ENCODE assay signal across 8 cellular contexts in the genomic region with DNA sequence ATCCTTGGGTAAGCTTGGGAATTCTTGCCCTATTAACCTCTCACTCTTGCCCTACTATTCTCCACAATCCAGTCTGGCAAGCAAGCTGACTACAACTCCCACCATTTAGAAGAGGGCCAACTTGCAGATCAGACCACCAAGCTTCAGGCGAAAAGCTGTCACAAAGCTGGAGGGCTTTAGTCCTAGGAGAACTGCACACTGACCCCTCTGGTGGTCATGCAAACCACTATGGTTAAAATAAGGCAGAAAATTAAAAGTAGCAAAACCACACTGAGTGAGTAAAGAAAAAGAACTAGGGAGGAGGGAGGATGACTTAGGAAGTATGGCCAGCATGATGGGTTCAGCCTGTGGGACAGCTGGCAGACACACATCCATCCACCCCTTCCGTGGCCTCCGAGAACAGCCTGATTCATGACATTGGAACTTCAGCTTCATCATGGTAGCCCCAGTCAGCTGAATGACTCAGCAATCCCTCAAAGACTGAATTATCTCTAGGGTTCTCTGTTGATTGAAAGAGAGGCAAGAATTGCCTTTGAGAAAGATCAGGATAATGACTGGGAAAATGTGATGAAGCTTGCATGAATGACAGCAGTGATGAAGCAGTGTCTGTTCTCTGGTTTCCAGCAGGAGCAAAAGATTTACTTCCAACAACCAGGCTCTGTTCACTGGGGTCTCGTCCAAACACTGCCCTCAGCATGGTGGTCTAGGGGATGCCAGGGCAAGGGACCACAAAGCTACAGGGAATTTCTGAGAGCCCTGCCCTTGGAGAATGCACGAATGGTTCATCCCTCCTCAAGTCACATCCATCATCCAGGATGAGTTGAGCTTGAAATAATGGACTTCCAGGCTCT. TPM values are rescaled to one million over a fixed set of nuclear protein-coding genes. Genes with fewer than 3 reads are reported as not detected.
DNase-seq lines count a peak whose midpoint lies in the region; ATAC-seq and TF ChIP-seq lines count a peak whose summit lies in the region.

No MANE protein-coding gene starts in this region.

- H3K9me3 ChIP-seq in GM23248 (ENCODE audit: low read depth) (no peaks in the 10 kb centered on the region), gastroesophageal sphincter (no peaks in the 10 kb centered on the region)

- ATAC-seq in gastroesophageal sphincter = peak; percentile 87

- H3K4me2 ChIP-seq in GM23248 (ENCODE audit: unreplicated experiment) = peak overlapping the region; percentile 62

- H3K4me3 ChIP-seq in GM23248 (peak overlapping the region; percentile 36), gastroesophageal sphincter (no peak overlapping the region), skeletal muscle cell (ENCODE audit: low read depth, low read length) (no peak overlapping the region)

- H3K36me3 ChIP-seq in GM23248 (ENCODE audit: low read depth) (no peaks in the 10 kb centered on the region), gastroesophageal sphincter (no peaks in the 10 kb centered on the region)

- DNase-seq in GM23248 (peak; percentile 97), SW480 (ENCODE audit: low spot score) (peak; percentile 90), skeletal muscle cell (ENCODE audit: low read depth) (peak; percentile 99), KG1 (lab: John Stamatoyannopoulos, UW) (no peak), endothelial cell (ENCODE audit: low spot score) (no peak), NCI-H446 treated with DMSO at 0.1 percent for 48 hours (lab: John Stamatoyannopoulos, UW) (no peak), COR-L47 (lab: John Stamatoyannopoulos, UW) (no peak)

- no peaks in the 10 kb centered on the region for H3K9me2 ChIP-seq in GM23248 (ENCODE audit: insufficient read depth)

- H3K9ac ChIP-seq in GM23248 = peak overlapping the region; percentile 25; the same call in 1 of the 2 replicates

- H3K36me3 Mint-ChIP-seq in endothelial cell (ENCODE audit: low read depth, unreplicated experiment) = no peaks in the 10 kb centered on the region

- H3K9me3 Mint-ChIP-seq in endothelial cell (ENCODE audit: unreplicated experiment) = no peaks in the 10 kb centered on the region

- in situ Hi-C loops in GM23248 (cut with MboI) = no loop called here

- no peak overlapping the region for H3K27ac Mint-ChIP-seq in endothelial cell (ENCODE audit: unreplicated experiment)

- TF ChIP-seq EP300 in gastroesophageal sphincter (IDR thresholded peaks at IDR 0.05) = no peak

- peaks cover 20% of the 10 kb centered on the region for H3F3A ChIP-seq in GM23248 (ENCODE audit: insufficient read depth)

- peaks cover 13% of the 10 kb centered on the region for H3K79me2 ChIP-seq in GM23248 (ENCODE audit: insufficient read depth)

- peaks cover 2% of the 10 kb centered on the region for H3K27me3 Mint-ChIP-seq in endothelial cell (ENCODE audit: unreplicated experiment)

- no peaks in the 10 kb centered on the region for H3K4me1 Mint-ChIP-seq in endothelial cell (ENCODE audit: unreplicated experiment)

- H3K4me3 Mint-ChIP-seq in endothelial cell (ENCODE audit: unreplicated experiment) = no peak overlapping the region

- no peaks in the 10 kb centered on the region for H4K20me1 ChIP-seq in GM23248 (ENCODE audit: insufficient read depth)

- peak overlapping the region; percentile 65 for H3K27ac ChIP-seq in GM23248
- peak overlapping the region in 3 of 4 donors; percentile 50 to 68 (median 61) for H3K27ac ChIP-seq in gastroesophageal sphincter

- WGBS in GM23248 (ENCODE audit: low coverage in 1 of 2, low lambda C conversion rate in 2 of 2, missing lambda C conversion rate in 2 of 2), 2 experiments = 23% methylated on average over 5 of the region's 5 CpGs
- 28 to 42% methylated on average over 2 to 4 of the region's 5 CpGs for WGBS in gastroesophageal sphincter (ENCODE audit: low coverage in 1 of 2), 2 donors

- no peak for TF ChIP-seq CTCF in gastroesophageal sphincter (IDR thresholded peaks at IDR 0.05)
- no peak for TF ChIP-seq CTCF in endothelial cell (IDR thresholded peaks at IDR 0.05; ENCODE audit: unreplicated experiment)

- no peaks in the 10 kb centered on the region for H3K27me3 ChIP-seq in GM23248 (replicated peaks; ENCODE audit: insufficient read depth)
- no peaks in the 10 kb centered on the region for H3K27me3 ChIP-seq in gastroesophageal sphincter

- no peak for TF ChIP-seq POLR2A in gastroesophageal sphincter (IDR thresholded peaks at IDR 0.05)

- peaks cover 29% of the 10 kb centered on the region for H3K4me1 ChIP-seq in GM23248 (ENCODE audit: insufficient read depth)
- peaks cover 6 to 61% (median 13%) of the 10 kb centered on the region in 3 donors for H3K4me1 ChIP-seq in gastroesophageal sphincter

- no peak overlapping the region for H2AFZ ChIP-seq in GM23248

RNA-seq across cellular contexts. Expression of a gene that starts 24.4 kb away (rescaled TPM):
- 2.0 and 2.1 TPM in 2 replicates for total RNA-seq in GM23248 (2014; rRNA removed; shearing (Covaris generic))
- 0.37 and 0.63 TPM in 2 replicates for polyA plus RNA-seq in GM23248 (2016; fragmentation: Nextera tagmentation; extraction: Ambion mirVana)
- total RNA-seq in gastroesophageal sphincter (10 to 100 TPM in 3 of 4 donors, 1 to 10 TPM in 1; 9.9 to 20.4 (median 16.4) TPM), endothelial cell (ENCODE audit: unreplicated experiment) (14.3 TPM)

Comparison
In these comparisons a context has a peak if more than half of its experiments do, and no peak if none do; other contexts are left out.
1. DNase-seq: peak in GM23248 (single experiment), SW480 (single experiment) and skeletal muscle cell (single experiment); none in KG1 (single experiment), endothelial cell (single experiment), NCI-H446 treated with DMSO at 0.1 percent for 48 hours (single experiment) and COR-L47 (single experiment).